Comparison of ENCODE assay signal across 19 cellular contexts in genomic region chr5:111929261-111929660, GRCh38.
DNase-seq lines count a peak whose midpoint lies in the region; ATAC-seq, FAIRE-seq and TF ChIP-seq lines count a peak whose summit lies in the region.
"Had no signal": no experiment of that assay in that cellular context is flagged by ENCODE, and none has a peak within 500 bp of the region (broad histone marks: within the 10 kb centered on the region; RNA-seq: fewer than 3 reads in every experiment).

No MANE protein-coding gene starts in this region.

- no peak overlapping the region for H3K27ac Mint-ChIP-seq in MCF 10A (ENCODE audit: low read depth, unreplicated experiment)

- CTCF ChIA-PET in MCF 10A (lab: Yijun Ruan, JAX), result no interaction called here

- no TSS peak for BruUV-seq in MCF 10A (replicated peaks; lab: Mats Ljungman, UMichigan)

- TF ChIP-seq POLR2A in breast epithelium (IDR thresholded peaks at IDR 0.05), result no peak

- H4K20me1 ChIP-seq in keratinocyte (ENCODE audit: control insufficient read depth, extremely low read depth, insufficient read depth, low read length), result no peaks in the 10 kb centered on the region

- no peak overlapping the region for H2AFZ ChIP-seq in keratinocyte (ENCODE audit: control insufficient read depth, low read length)

- no peaks in the 10 kb centered on the region for H3K9me3 ChIP-seq in breast epithelium
- no peaks in the 10 kb centered on the region for H3K9me3 ChIP-seq in RWPE2 (ENCODE audit: severe bottlenecking)
- no peaks in the 10 kb centered on the region for H3K9me3 ChIP-seq in keratinocyte (ENCODE audit: control insufficient read depth, low read depth, low read length)
- no peaks in the 10 kb centered on the region for H3K9me3 ChIP-seq in subcutaneous abdominal adipose tissue (ENCODE audit: control insufficient read depth in 5 of 5, low read length in 5 of 5)
- H3K9me3 ChIP-seq: HAP-1, SJSA1 had no signal

- peak overlapping the region; percentile 45 for H3K4me2 ChIP-seq in keratinocyte (ENCODE audit: control insufficient read depth, extremely low read depth, insufficient read depth, low read depth, low read length)

- peaks cover 5% of the 10 kb centered on the region for H3K9me3 Mint-ChIP-seq in MCF 10A (ENCODE audit: unreplicated experiment)

- H3K4me1 ChIP-seq in breast epithelium (no peaks in the 10 kb centered on the region), RWPE2 (ENCODE audit: insufficient read depth, poor library complexity, severe bottlenecking) (peaks cover 47% of the 10 kb centered on the region), keratinocyte (ENCODE audit: control insufficient read depth, extremely low read depth, insufficient read depth, low read length) (peaks cover 40% of the 10 kb centered on the region), subcutaneous abdominal adipose tissue (ENCODE audit: control insufficient read depth in 5 of 5, insufficient read depth in 5 of 5, low read length in 5 of 5) (peaks cover 3 to 24% (median 22%) of the 10 kb centered on the region in 5 donors)
- H3K4me1 ChIP-seq: HAP-1 had no signal

- ATAC-seq in RWPE2 (ENCODE audit: low read depth) (no peak), HG02759 (IDR thresholded peaks at IDR 0.05; ENCODE audit: unreplicated experiment) (no peak), GM21360 (IDR thresholded peaks at IDR 0.05; ENCODE audit: unreplicated experiment) (no peak)

- H3K9ac ChIP-seq in keratinocyte (ENCODE audit: control insufficient read depth, extremely low read depth, insufficient read depth, low read length) (peak overlapping the region; percentile 10), subcutaneous abdominal adipose tissue (ENCODE audit: low read length in 5 of 5) (no peak overlapping the region)

- FAIRE-seq in keratinocyte (lab: Jason Lieb, UNC), result peak; percentile 52
- FAIRE-seq: A204.1, GM19239 had no signal

- H3K4me3 Mint-ChIP-seq in MCF 10A (ENCODE audit: unreplicated experiment), result no peak overlapping the region

- H3K79me2 ChIP-seq in keratinocyte (ENCODE audit: control insufficient read depth, insufficient read depth, low read length), result no peaks in the 10 kb centered on the region

- H3K4me1 Mint-ChIP-seq in MCF 10A (ENCODE audit: insufficient read depth, unreplicated experiment), result peaks cover 34% of the 10 kb centered on the region

- no peak overlapping the region for H3K27ac ChIP-seq in breast epithelium
- peak overlapping the region; percentile 96 for H3K27ac ChIP-seq in RWPE2 (ENCODE audit: poor library complexity, severe bottlenecking)
- peak overlapping the region; percentile 66 for H3K27ac ChIP-seq in keratinocyte (ENCODE audit: control insufficient read depth, insufficient read depth, low read length)
- peak overlapping the region; percentile 32 for H3K27ac ChIP-seq in subcutaneous abdominal adipose tissue (ENCODE audit: low read depth, low read length)
- H3K27ac ChIP-seq: SJSA1 had no signal

- POLR2A ChIA-PET in MCF 10A (lab: Yijun Ruan, JAX), result interaction anchor here (0.7 to 2.5 kb wide), 6 partner anchors 10 to 1045 kb away, joined by 3 to 7 read pairs (median 3); no protein-coding TSS in a partner anchor

- H3K9me1 ChIP-seq in keratinocyte (ENCODE audit: control insufficient read depth, extremely low read depth, insufficient read depth, low read length), result no peaks in the 10 kb centered on the region

- TF ChIP-seq CTCF in MCF 10A (IDR thresholded peaks at IDR 0.05; ENCODE audit: unreplicated experiment), result no peak
- TF ChIP-seq CTCF in breast epithelium (IDR thresholded peaks at IDR 0.05), result no peak
- TF ChIP-seq CTCF in RWPE2 (IDR thresholded peaks at IDR 0.05; ENCODE audit: poor library complexity, severe bottlenecking), result no peak
- no peak for TF ChIP-seq CTCF in keratinocyte (optimal IDR thresholded peaks at IDR 0.05 in 1 of 3, IDR thresholded peaks at IDR 0.05 in 1 of 3, conservative IDR thresholded peaks at IDR 0.05 in 1 of 3; ENCODE audit: extremely low read depth in 1 of 3, insufficient read depth in 2 of 3, low read length in 3 of 3)

- dilution Hi-C loops in keratinocyte (cut with MboI; ENCODE audit: extremely low pct_ligation_motif_present, low sequenced_read_pairs), result no loop called here

- no peak overlapping the region for H3K4me3 ChIP-seq in breast epithelium
- no peak overlapping the region for H3K4me3 ChIP-seq in RWPE2 (ENCODE audit: severe bottlenecking)
- no peak overlapping the region for H3K4me3 ChIP-seq in keratinocyte (ENCODE audit: control insufficient read depth in 2 of 3, extremely low read depth in 1 of 3, insufficient read depth in 2 of 3, low read depth in 1 of 3, low read length in 3 of 3)
- no peak overlapping the region for H3K4me3 ChIP-seq in subcutaneous abdominal adipose tissue (ENCODE audit: low read depth in 1 of 5, low read length in 5 of 5)
- H3K4me3 ChIP-seq: HAP-1, SJSA1 had no signal

- H3K27me3 ChIP-seq in breast epithelium (no peaks in the 10 kb centered on the region), RWPE2 (ENCODE audit: insufficient read depth, poor library complexity, severe bottlenecking) (no peaks in the 10 kb centered on the region), keratinocyte (ENCODE audit: control insufficient read depth, extremely low read depth, insufficient read depth, low read length) (no peaks in the 10 kb centered on the region), subcutaneous abdominal adipose tissue (ENCODE audit: control insufficient read depth in 5 of 5, insufficient read depth in 4 of 5, low read length in 5 of 5) (no peaks in the 10 kb centered on the region)
- H3K27me3 ChIP-seq: SJSA1 had no signal

- H3K36me3 Mint-ChIP-seq in MCF 10A (ENCODE audit: insufficient read depth, unreplicated experiment), result no peaks in the 10 kb centered on the region

- intact Hi-C loops in MCF 10A (cut with micrococcal nuclease) (no loop called here), breast epithelium (cut with DNase I; ENCODE audit: low total_unique reads) (no loop called here)

- H3K36me3 ChIP-seq in breast epithelium (no peaks in the 10 kb centered on the region), RWPE2 (ENCODE audit: low read depth) (no peaks in the 10 kb centered on the region), keratinocyte (ENCODE audit: control insufficient read depth in 2 of 2, extremely low read depth in 1 of 2, insufficient read depth in 2 of 2, low read length in 2 of 2) (no peaks in the 10 kb centered on the region), subcutaneous abdominal adipose tissue (ENCODE audit: control insufficient read depth in 5 of 5, insufficient read depth in 5 of 5, low read length in 5 of 5) (no peaks in the 10 kb centered on the region)
- H3K36me3 ChIP-seq: HAP-1, SJSA1 had no signal

- no peaks in the 10 kb centered on the region for H3K27me3 Mint-ChIP-seq in MCF 10A (ENCODE audit: insufficient read depth, unreplicated experiment)

- DNase-seq in MCF 10A (ENCODE audit: unreplicated experiment) (peak; percentile 8), breast epithelium (ENCODE audit: low spot score in 2 of 2) (no peak), RWPE2 (ENCODE audit: low spot score) (no peak), keratinocyte (ENCODE audit: low read depth, low spot score) (no peak), NCI-H446 (lab: John Stamatoyannopoulos, UW) (no peak)
- DNase-seq: COR-L47, Karpas-422, NCI-H1417 treated with DMSO at 0.1 percent for 48 hours, NCI-H1930, NCI-H2171, NCI-H446 treated with DMSO at 0.1 percent for 48 hours, NCI-H748 treated with DMSO at 0.1 percent for 48 hours had no signal

Comparison
In these comparisons a context has a peak if more than half of its experiments do, and no peak if none do; other contexts are left out.
1. H3K27ac ChIP-seq: peak in RWPE2 (single experiment), keratinocyte (single experiment) and subcutaneous abdominal adipose tissue (single experiment); none in breast epithelium (0 of 2).